3 cellular contexts compared by ENCODE assay signal in genomic region chr1:79388694-79389361, GRCh38.
TF ChIP-seq lines count a peak whose summit lies in the region.

No MANE protein-coding gene starts in this region.

TF ChIP-seq in A549, 52 proteins besides CTCF, POLR2A, EP300 and RAD21:
- TF ChIP-seq ESRRA (IDR thresholded peaks at IDR 0.05; ENCODE audit: borderline replicate concordance, low read length) (no peak), ZSCAN20 (CRISPR knock-in tag; IDR thresholded peaks at IDR 0.05) (no peak), MAZ (IDR thresholded peaks at IDR 0.05; ENCODE audit: borderline replicate concordance, low read depth, low read length) (no peak), HEYL (CRISPR knock-in tag; IDR thresholded peaks at IDR 0.05) (no peak), MAFK (IDR thresholded peaks at IDR 0.05; ENCODE audit: partially characterized antibody) (peak; percentile 71), EHMT2 (IDR thresholded peaks at IDR 0.05; ENCODE audit: low read depth) (no peak), NPAS2 (CRISPR knock-in tag; IDR thresholded peaks at IDR 0.05; ENCODE audit: borderline replicate concordance) (no peak)

TF ChIP-seq in IMR-90, 13 proteins besides CTCF, POLR2A, EP300 and RAD21:
- TF ChIP-seq BHLHE40 (IDR thresholded peaks at IDR 0.05; ENCODE audit: low read depth, low read length): no peak
- TF ChIP-seq MAFK (IDR thresholded peaks at IDR 0.05; ENCODE audit: low read depth, low read length): peak; percentile 93

TF ChIP-seq in H1, 55 proteins besides CTCF, POLR2A, EP300 and RAD21:
- TF ChIP-seq CHD1 (IDR thresholded peaks at IDR 0.05; ENCODE audit: low read depth, low read length) (no peak), MAFK (IDR thresholded peaks at IDR 0.05; ENCODE audit: low read depth, low read length) (peak; percentile 48; the same call in 1 of the 2 replicates)
